In the genomic region with DNA sequence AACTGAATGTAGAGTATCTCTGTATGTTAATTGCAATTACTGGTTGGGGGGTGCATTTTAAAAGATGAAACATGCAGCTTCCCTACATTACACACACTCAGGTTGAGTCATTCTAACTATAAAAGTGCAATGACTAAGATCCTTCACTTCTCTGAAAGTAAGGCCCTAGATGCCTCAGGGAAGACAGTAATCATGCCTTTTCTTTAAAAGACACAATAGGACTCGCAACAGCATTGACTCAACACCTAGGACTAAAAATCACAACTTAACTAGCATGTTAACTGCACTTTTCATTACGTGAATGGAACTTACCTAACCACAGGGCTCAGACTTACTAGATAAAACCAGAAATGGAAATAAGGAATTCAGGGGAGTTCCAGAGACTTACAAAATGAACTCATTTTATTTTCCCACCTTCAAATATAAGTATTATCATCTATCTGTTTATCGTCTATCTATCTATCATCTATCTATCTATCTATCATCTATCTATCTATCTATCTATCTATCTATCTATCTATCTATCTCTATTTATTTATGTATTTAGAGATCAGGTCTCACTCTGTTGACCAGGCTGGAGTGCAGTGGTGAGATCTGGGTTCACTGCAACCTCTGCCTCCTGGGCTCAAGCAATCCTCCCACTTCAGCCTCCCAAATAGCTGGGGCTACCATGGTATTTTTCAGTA, we compare ENCODE assay signal across 1 cellular context.
TF ChIP-seq lines count a peak whose summit lies in the region.

No MANE protein-coding gene starts in this region.

TF ChIP-seq in GM12878, 131 proteins besides CTCF, POLR2A, EP300 and RAD21 (continues in another document):
- TF ChIP-seq, protein P1, sequence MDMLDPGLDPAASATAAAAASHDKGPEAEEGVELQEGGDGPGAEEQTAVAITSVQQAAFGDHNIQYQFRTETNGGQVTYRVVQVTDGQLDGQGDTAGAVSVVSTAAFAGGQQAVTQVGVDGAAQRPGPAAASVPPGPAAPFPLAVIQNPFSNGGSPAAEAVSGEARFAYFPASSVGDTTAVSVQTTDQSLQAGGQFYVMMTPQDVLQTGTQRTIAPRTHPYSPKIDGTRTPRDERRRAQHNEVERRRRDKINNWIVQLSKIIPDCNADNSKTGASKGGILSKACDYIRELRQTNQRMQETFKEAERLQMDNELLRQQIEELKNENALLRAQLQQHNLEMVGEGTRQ (IDR thresholded peaks at IDR 0.05; ENCODE audit: borderline replicate concordance, low read depth, low read length): no peak
- TF ChIP-seq LARP7 (IDR thresholded peaks at IDR 0.05) (no peak), PML (IDR thresholded peaks at IDR 0.05; ENCODE audit: low read length) (no peak), CBX5 (IDR thresholded peaks at IDR 0.05; ENCODE audit: low read depth) (no peak), SIN3A (IDR thresholded peaks at IDR 0.05; ENCODE audit: low read depth, low read length) (no peak), PAX8 (IDR thresholded peaks at IDR 0.05) (no peak), ZSCAN29 (IDR thresholded peaks at IDR 0.05) (no peak), GABPA (IDR thresholded peaks at IDR 0.05; ENCODE audit: low read depth) (0 out of 2 replicates have a peak, but pooled peaks have one; percentile 10), MTA3 (IDR thresholded peaks at IDR 0.05; ENCODE audit: borderline replicate concordance, low read length) (no peak), CEBPB (IDR thresholded peaks at IDR 0.05; ENCODE audit: borderline replicate concordance in 1 of 2, low read depth in 2 of 2, low read length in 2 of 2) (no peak), STAT3 (IDR thresholded peaks at IDR 0.05; ENCODE audit: low read depth, low read length) (no peak), KDM1A (IDR thresholded peaks at IDR 0.05; ENCODE audit: borderline replicate concordance) (no peak), RBBP5 (conservative IDR thresholded peaks at IDR 0.05) (no peak), ASH2L (IDR thresholded peaks at IDR 0.05; ENCODE audit: borderline replicate concordance, low read depth) (no peak), CHD1 (IDR thresholded peaks at IDR 0.05; ENCODE audit: low read depth, low read length) (no peak), MEF2B (IDR thresholded peaks at IDR 0.05; ENCODE audit: partially characterized antibody, poor library complexity, severe bottlenecking) (no peak), JUNB (IDR thresholded peaks at IDR 0.05) (peak; percentile 27; the same call in 1 of the 2 replicates), IKZF1 (conservative IDR thresholded peaks at IDR 0.05) (no peak), MEF2A (IDR thresholded peaks at IDR 0.05; ENCODE audit: insufficient read depth, low read depth, low read length) (0 out of 2 replicates have a peak, but pooled peaks have one; percentile 9), NFIC (IDR thresholded peaks at IDR 0.05; ENCODE audit: low read depth, low read length) (peak; percentile 59; the same call in 1 of the 2 replicates), ETV6 (conservative IDR thresholded peaks at IDR 0.05 in 1 of 2, IDR thresholded peaks at IDR 0.05 in 1 of 2; ENCODE audit: borderline replicate concordance in 1 of 2, low read depth in 1 of 2) (no peak), CREB1 (IDR thresholded peaks at IDR 0.05; ENCODE audit: low read depth) (no peak), SIX5 (IDR thresholded peaks at IDR 0.05; ENCODE audit: low read depth, low read length, severe bottlenecking) (no peak), FOS (IDR thresholded peaks at IDR 0.05; ENCODE audit: borderline replicate concordance, extremely low read depth, insufficient read length) (no peak), RUNX3 (IDR thresholded peaks at IDR 0.05; ENCODE audit: low read length) (peak; percentile 65), SMARCA5 (IDR thresholded peaks at IDR 0.05) (no peak), IRF4 (IDR thresholded peaks at IDR 0.05; ENCODE audit: low read depth, low read length) (no peak), YY1 (IDR thresholded peaks at IDR 0.05; ENCODE audit: low read depth, low read length) (no peak), TCF12 (IDR thresholded peaks at IDR 0.05; ENCODE audit: low read depth, low read length) (no peak), CREM (IDR thresholded peaks at IDR 0.05; ENCODE audit: low read depth) (no peak), RAD51 (IDR thresholded peaks at IDR 0.05) (no peak), TARDBP (IDR thresholded peaks at IDR 0.05; ENCODE audit: borderline replicate concordance) (no peak), KAT2A (conservative IDR thresholded peaks at IDR 0.05; ENCODE audit: control insufficient read depth, low read depth, low read length) (no peak), ZZZ3 (IDR thresholded peaks at IDR 0.05; ENCODE audit: control insufficient read depth, insufficient read length, low read depth) (no peak), BACH1 (IDR thresholded peaks at IDR 0.05; ENCODE audit: borderline replicate concordance) (no peak), SUZ12 (IDR thresholded peaks at IDR 0.05; ENCODE audit: unreplicated experiment) (no peak), HDAC6 (IDR thresholded peaks at IDR 0.05; ENCODE audit: unreplicated experiment) (no peak), BMI1 (IDR thresholded peaks at IDR 0.05; ENCODE audit: borderline replicate concordance) (no peak)
- TF ChIP-seq, protein P2, sequence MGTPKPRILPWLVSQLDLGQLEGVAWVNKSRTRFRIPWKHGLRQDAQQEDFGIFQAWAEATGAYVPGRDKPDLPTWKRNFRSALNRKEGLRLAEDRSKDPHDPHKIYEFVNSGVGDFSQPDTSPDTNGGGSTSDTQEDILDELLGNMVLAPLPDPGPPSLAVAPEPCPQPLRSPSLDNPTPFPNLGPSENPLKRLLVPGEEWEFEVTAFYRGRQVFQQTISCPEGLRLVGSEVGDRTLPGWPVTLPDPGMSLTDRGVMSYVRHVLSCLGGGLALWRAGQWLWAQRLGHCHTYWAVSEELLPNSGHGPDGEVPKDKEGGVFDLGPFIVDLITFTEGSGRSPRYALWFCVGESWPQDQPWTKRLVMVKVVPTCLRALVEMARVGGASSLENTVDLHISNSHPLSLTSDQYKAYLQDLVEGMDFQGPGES (IDR thresholded peaks at IDR 0.05): no peak
- TF ChIP-seq, protein P3, sequence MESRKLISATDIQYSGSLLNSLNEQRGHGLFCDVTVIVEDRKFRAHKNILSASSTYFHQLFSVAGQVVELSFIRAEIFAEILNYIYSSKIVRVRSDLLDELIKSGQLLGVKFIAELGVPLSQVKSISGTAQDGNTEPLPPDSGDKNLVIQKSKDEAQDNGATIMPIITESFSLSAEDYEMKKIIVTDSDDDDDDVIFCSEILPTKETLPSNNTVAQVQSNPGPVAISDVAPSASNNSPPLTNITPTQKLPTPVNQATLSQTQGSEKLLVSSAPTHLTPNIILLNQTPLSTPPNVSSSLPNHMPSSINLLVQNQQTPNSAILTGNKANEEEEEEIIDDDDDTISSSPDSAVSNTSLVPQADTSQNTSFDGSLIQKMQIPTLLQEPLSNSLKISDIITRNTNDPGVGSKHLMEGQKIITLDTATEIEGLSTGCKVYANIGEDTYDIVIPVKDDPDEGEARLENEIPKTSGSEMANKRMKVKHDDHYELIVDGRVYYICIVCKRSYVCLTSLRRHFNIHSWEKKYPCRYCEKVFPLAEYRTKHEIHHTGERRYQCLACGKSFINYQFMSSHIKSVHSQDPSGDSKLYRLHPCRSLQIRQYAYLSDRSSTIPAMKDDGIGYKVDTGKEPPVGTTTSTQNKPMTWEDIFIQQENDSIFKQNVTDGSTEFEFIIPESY (IDR thresholded peaks at IDR 0.05): no peak
- TF ChIP-seq, protein P4, sequence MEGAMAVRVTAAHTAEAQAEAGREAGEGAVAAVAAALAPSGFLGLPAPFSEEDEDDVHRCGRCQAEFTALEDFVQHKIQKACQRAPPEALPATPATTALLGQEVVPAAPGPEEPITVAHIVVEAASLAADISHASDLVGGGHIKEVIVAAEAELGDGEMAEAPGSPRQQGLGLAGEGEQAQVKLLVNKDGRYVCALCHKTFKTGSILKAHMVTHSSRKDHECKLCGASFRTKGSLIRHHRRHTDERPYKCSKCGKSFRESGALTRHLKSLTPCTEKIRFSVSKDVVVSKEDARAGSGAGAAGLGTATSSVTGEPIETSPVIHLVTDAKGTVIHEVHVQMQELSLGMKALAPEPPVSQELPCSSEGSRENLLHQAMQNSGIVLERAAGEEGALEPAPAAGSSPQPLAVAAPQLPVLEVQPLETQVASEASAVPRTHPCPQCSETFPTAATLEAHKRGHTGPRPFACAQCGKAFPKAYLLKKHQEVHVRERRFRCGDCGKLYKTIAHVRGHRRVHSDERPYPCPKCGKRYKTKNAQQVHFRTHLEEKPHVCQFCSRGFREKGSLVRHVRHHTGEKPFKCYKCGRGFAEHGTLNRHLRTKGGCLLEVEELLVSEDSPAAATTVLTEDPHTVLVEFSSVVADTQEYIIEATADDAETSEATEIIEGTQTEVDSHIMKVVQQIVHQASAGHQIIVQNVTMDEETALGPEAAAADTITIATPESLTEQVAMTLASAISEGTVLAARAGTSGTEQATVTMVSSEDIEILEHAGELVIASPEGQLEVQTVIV (IDR thresholded peaks at IDR 0.05; ENCODE audit: borderline replicate concordance, partially characterized antibody): no peak
- TF ChIP-seq, protein P5, sequence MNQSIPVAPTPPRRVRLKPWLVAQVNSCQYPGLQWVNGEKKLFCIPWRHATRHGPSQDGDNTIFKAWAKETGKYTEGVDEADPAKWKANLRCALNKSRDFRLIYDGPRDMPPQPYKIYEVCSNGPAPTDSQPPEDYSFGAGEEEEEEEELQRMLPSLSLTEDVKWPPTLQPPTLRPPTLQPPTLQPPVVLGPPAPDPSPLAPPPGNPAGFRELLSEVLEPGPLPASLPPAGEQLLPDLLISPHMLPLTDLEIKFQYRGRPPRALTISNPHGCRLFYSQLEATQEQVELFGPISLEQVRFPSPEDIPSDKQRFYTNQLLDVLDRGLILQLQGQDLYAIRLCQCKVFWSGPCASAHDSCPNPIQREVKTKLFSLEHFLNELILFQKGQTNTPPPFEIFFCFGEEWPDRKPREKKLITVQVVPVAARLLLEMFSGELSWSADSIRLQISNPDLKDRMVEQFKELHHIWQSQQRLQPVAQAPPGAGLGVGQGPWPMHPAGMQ (IDR thresholded peaks at IDR 0.05; ENCODE audit: borderline replicate concordance): no peak
- TF ChIP-seq, protein P6, sequence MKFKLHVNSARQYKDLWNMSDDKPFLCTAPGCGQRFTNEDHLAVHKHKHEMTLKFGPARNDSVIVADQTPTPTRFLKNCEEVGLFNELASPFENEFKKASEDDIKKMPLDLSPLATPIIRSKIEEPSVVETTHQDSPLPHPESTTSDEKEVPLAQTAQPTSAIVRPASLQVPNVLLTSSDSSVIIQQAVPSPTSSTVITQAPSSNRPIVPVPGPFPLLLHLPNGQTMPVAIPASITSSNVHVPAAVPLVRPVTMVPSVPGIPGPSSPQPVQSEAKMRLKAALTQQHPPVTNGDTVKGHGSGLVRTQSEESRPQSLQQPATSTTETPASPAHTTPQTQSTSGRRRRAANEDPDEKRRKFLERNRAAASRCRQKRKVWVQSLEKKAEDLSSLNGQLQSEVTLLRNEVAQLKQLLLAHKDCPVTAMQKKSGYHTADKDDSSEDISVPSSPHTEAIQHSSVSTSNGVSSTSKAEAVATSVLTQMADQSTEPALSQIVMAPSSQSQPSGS (IDR thresholded peaks at IDR 0.05; ENCODE audit: low read length): peak; percentile 49; the same call in 1 of the 2 replicates
- TF ChIP-seq, protein P7, sequence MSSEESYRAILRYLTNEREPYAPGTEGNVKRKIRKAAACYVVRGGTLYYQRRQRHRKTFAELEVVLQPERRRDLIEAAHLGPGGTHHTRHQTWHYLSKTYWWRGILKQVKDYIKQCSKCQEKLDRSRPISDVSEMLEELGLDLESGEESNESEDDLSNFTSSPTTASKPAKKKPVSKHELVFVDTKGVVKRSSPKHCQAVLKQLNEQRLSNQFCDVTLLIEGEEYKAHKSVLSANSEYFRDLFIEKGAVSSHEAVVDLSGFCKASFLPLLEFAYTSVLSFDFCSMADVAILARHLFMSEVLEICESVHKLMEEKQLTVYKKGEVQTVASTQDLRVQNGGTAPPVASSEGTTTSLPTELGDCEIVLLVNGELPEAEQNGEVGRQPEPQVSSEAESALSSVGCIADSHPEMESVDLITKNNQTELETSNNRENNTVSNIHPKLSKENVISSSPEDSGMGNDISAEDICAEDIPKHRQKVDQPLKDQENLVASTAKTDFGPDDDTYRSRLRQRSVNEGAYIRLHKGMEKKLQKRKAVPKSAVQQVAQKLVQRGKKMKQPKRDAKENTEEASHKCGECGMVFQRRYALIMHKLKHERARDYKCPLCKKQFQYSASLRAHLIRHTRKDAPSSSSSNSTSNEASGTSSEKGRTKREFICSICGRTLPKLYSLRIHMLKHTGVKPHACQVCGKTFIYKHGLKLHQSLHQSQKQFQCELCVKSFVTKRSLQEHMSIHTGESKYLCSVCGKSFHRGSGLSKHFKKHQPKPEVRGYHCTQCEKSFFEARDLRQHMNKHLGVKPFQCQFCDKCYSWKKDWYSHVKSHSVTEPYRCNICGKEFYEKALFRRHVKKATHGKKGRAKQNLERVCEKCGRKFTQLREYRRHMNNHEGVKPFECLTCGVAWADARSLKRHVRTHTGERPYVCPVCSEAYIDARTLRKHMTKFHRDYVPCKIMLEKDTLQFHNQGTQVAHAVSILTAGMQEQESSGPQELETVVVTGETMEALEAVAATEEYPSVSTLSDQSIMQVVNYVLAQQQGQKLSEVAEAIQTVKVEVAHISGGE (CRISPR knock-in tag; IDR thresholded peaks at IDR 0.05): no peak
- TF ChIP-seq, protein P8, sequence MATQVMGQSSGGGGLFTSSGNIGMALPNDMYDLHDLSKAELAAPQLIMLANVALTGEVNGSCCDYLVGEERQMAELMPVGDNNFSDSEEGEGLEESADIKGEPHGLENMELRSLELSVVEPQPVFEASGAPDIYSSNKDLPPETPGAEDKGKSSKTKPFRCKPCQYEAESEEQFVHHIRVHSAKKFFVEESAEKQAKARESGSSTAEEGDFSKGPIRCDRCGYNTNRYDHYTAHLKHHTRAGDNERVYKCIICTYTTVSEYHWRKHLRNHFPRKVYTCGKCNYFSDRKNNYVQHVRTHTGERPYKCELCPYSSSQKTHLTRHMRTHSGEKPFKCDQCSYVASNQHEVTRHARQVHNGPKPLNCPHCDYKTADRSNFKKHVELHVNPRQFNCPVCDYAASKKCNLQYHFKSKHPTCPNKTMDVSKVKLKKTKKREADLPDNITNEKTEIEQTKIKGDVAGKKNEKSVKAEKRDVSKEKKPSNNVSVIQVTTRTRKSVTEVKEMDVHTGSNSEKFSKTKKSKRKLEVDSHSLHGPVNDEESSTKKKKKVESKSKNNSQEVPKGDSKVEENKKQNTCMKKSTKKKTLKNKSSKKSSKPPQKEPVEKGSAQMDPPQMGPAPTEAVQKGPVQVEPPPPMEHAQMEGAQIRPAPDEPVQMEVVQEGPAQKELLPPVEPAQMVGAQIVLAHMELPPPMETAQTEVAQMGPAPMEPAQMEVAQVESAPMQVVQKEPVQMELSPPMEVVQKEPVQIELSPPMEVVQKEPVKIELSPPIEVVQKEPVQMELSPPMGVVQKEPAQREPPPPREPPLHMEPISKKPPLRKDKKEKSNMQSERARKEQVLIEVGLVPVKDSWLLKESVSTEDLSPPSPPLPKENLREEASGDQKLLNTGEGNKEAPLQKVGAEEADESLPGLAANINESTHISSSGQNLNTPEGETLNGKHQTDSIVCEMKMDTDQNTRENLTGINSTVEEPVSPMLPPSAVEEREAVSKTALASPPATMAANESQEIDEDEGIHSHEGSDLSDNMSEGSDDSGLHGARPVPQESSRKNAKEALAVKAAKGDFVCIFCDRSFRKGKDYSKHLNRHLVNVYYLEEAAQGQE (IDR thresholded peaks at IDR 0.05; ENCODE audit: low read depth, low read length): no peak
- TF ChIP-seq, protein P9, sequence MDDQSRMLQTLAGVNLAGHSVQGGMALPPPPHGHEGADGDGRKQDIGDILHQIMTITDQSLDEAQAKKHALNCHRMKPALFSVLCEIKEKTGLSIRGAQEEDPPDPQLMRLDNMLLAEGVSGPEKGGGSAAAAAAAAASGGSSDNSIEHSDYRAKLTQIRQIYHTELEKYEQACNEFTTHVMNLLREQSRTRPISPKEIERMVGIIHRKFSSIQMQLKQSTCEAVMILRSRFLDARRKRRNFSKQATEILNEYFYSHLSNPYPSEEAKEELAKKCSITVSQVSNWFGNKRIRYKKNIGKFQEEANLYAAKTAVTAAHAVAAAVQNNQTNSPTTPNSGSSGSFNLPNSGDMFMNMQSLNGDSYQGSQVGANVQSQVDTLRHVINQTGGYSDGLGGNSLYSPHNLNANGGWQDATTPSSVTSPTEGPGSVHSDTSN (IDR thresholded peaks at IDR 0.05; ENCODE audit: insufficient replicate concordance, low read depth, low read length): no peak
